ENCODE assay signal across 28 cellular contexts in genomic region chr2:62374301-62374960, GRCh38.
"Had no signal": no experiment of that assay in that cellular context is flagged by ENCODE, and none has a peak within 500 bp of the region (broad histone marks: within the 10 kb centered on the region; RNA-seq: fewer than 3 reads in every experiment).

No MANE protein-coding gene starts in this region.

- H3K36me3 ChIP-seq: esophagus muscularis mucosa, left ventricle myocardium inferior, neutrophil, uterus, WERI-Rb-1 had no signal

- H3K4me1 Mint-ChIP-seq: activated T-helper 17 cell treated with anti-CD3 and anti-CD28 coated beads, Interleukin-2, amount 50 U/mL, for 72 hours; nephron; stimulated activated effector memory CD8-positive, alpha-beta T cell treated with anti-CD3 and anti-CD28 coated beads, Interleukin-12 subunit alpha, Interleukin-12 subunit beta, amount 100 ng/mL, for 72 hours had no signal

- H3K9me3 ChIP-seq: uterus had no signal

- H3K27ac Mint-ChIP-seq: activated CD4-positive, alpha-beta memory T cell treated with anti-CD3 and anti-CD28 coated beads for 36 hours; activated CD4-positive, alpha-beta T cell treated with anti-CD3 and anti-CD28 coated beads, Interleukin-2, amount 10 ng/mL, durations not matched to agents 24 days and 14 days; activated naive CD8-positive, alpha-beta T cell; activated T-helper 17 cell treated with anti-CD3 and anti-CD28 coated beads, Interleukin-2, amount 50 U/mL, for 72 hours; dendritic cell treated with granulocyte-macrophage colony-stimulating factor and Interleukin-4, amounts not matched to agents 40 ng/mL and 50 ng/mL, for 4 days; stimulated activated effector memory CD8-positive, alpha-beta T cell treated with anti-CD3 and anti-CD28 coated beads, Interleukin-12 subunit alpha, Interleukin-12 subunit beta, amount 100 ng/mL, for 72 hours; stimulated activated naive CD8-positive, alpha-beta T cell treated with anti-CD3 and anti-CD28 coated beads, Interleukin-15, amount 100 ng/mL, for 72 hours; type B pancreatic cell had no signal

- H3K4me3 Mint-ChIP-seq: activated CD4-positive, alpha-beta memory T cell treated with anti-CD3 and anti-CD28 coated beads for 36 hours; activated CD4-positive, alpha-beta T cell treated with anti-CD3 and anti-CD28 coated beads, Interleukin-2, amount 10 ng/mL, durations not matched to agents 24 days and 14 days; activated naive CD8-positive, alpha-beta T cell; activated T-cell treated with anti-CD3 and anti-CD28 coated beads, Interleukin-2, amount 50 U/mL, for 4 hours; activated T-helper 17 cell treated with anti-CD3 and anti-CD28 coated beads, Interleukin-2, amount 50 U/mL, for 72 hours; central memory CD8-positive, alpha-beta T cell; dendritic cell treated with granulocyte-macrophage colony-stimulating factor and Interleukin-4, amounts not matched to agents 40 ng/mL and 50 ng/mL, for 4 days; nephron; stimulated activated effector memory CD8-positive, alpha-beta T cell treated with anti-CD3 and anti-CD28 coated beads, Interleukin-12 subunit alpha, Interleukin-12 subunit beta, amount 100 ng/mL, for 72 hours; stimulated activated naive CD8-positive, alpha-beta T cell treated with anti-CD3 and anti-CD28 coated beads, Interleukin-15, amount 100 ng/mL, for 72 hours; type B pancreatic cell had no signal

- H3K27me3 Mint-ChIP-seq: activated CD4-positive, alpha-beta memory T cell treated with anti-CD3 and anti-CD28 coated beads for 36 hours; activated CD4-positive, alpha-beta T cell treated with anti-CD3 and anti-CD28 coated beads, Interleukin-2, amount 10 ng/mL, durations not matched to agents 24 days and 14 days; activated naive CD8-positive, alpha-beta T cell; activated T-helper 17 cell treated with anti-CD3 and anti-CD28 coated beads, Interleukin-2, amount 50 U/mL, for 72 hours; central memory CD8-positive, alpha-beta T cell; dendritic cell treated with granulocyte-macrophage colony-stimulating factor and Interleukin-4, amounts not matched to agents 40 ng/mL and 50 ng/mL, for 4 days; stimulated activated naive CD8-positive, alpha-beta T cell treated with anti-CD3 and anti-CD28 coated beads, Interleukin-15, amount 100 ng/mL, for 72 hours; type B pancreatic cell had no signal

- H3K4me1 ChIP-seq: esophagus muscularis mucosa, uterus had no signal

- H3K4me3 ChIP-seq: esophagus muscularis mucosa, left ventricle myocardium inferior, lung, skin epidermis, uterus had no signal

- H3K27ac ChIP-seq: esophagus muscularis mucosa, left ventricle myocardium inferior, neutrophil, skin epidermis, uterus, WERI-Rb-1 had no signal

- H3K27me3 ChIP-seq: esophagus muscularis mucosa, neutrophil, uterus had no signal

- DNase-seq: activated CD4-positive, alpha-beta memory T cell treated with anti-CD3 and anti-CD28 coated beads for 36 hours; activated CD4-positive, alpha-beta T cell treated with anti-CD3 and anti-CD28 coated beads, Interleukin-2, amount 10 ng/mL, durations not matched to agents 24 days and 14 days; activated CD4-positive, CD25-positive, alpha-beta regulatory T cell treated with anti-CD3 and anti-CD28 coated beads, Interleukin-2, amount 50 U/mL, for 72 hours; activated CD8-positive, alpha-beta memory T cell treated with anti-CD3 and anti-CD28 coated beads, Interleukin-2, amount 50 U/mL, for 48 hours; activated T-cell treated with anti-CD3 and anti-CD28 coated beads, Interleukin-2, amount 50 U/mL, for 4 hours; anterior cingulate cortex; foreskin melanocyte; islet precursor cell; left ventricle myocardium inferior; stimulated activated CD4-positive, alpha-beta T cell treated with anti-CD3 and anti-CD28 coated beads, Interleukin-12 subunit alpha, Interleukin-12 subunit beta, amount 100 ng/mL, for 4 hours; stimulated activated CD4-positive, alpha-beta T cell treated with anti-CD3 and anti-CD28 coated beads, Interleukin-4, amount 100 ng/mL, for 24 hours; stimulated activated naive CD8-positive, alpha-beta T cell treated with anti-CD3 and anti-CD28 coated beads, Interleukin-15, amount 100 ng/mL, for 72 hours; substantia nigra; T-helper 9 cell; uterus; WERI-Rb-1 had no signal

- ATAC-seq: activated T-cell treated with anti-CD3 and anti-CD28 coated beads, Interleukin-2, amount 50 U/mL, for 4 hours; activated T-helper 17 cell treated with anti-CD3 and anti-CD28 coated beads, Interleukin-2, amount 50 U/mL, for 72 hours; sciatic nerve; stimulated activated effector memory CD8-positive, alpha-beta T cell treated with anti-CD3 and anti-CD28 coated beads, Interleukin-12 subunit alpha, Interleukin-12 subunit beta, amount 100 ng/mL, for 72 hours; stimulated activated naive CD8-positive, alpha-beta T cell treated with anti-CD3 and anti-CD28 coated beads, Interleukin-15, amount 100 ng/mL, for 72 hours had no signal

- H3K36me3 Mint-ChIP-seq: activated CD4-positive, alpha-beta memory T cell treated with anti-CD3 and anti-CD28 coated beads for 36 hours; stimulated activated effector memory CD8-positive, alpha-beta T cell treated with anti-CD3 and anti-CD28 coated beads, Interleukin-12 subunit alpha, Interleukin-12 subunit beta, amount 100 ng/mL, for 72 hours had no signal
